Comparison of ENCODE assay signal across 8 cellular contexts in the genomic region with DNA sequence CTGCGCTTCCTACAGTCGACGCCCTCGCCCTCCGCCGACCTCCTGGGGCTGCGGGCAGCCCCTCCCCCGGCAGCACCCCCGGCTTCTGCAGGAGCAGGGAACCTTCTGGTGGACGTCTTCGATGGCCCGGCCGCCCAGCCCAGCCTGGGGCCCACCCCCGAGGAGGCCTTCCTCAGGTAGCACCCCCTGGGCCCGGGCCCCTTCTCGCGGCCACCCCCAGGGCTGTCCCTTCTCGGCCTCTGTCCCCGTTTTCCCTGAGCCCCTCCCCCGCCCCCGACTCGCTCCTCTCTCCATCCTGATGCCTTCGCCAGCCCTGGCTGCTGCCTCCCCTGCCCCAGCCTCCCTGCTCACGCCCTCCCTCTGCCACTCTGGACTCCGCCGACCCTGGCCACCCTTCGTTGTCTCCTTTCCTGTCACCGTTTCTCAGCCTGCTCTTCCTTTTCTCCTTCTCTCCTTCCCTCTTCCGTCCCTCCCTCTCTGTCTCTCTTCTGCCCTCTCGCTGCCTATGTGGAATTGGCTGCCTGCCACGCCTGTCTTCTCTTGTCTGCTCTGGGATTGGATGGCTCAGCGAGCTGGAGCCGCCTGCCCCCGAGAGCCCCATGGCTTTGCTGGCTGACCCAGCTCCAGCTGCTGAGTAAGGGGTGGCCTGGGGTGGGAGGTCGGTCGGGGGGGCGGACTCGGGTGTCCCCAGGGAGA. TPM values are rescaled to one million over a fixed set of nuclear protein-coding genes. Genes with fewer than 3 reads are reported as not detected.
DNase-seq lines count a peak whose midpoint lies in the region; ATAC-seq and TF ChIP-seq lines count a peak whose summit lies in the region.

No MANE protein-coding gene starts in this region.

- H3K4me3 ChIP-seq in BLaER1 treated with 17β-estradiol and CSF1 and Interleukin-3, amounts not matched to agents 10 nM and 100 nM = no peak overlapping the region
- peak overlapping the region in 1 of 3 donors; percentile 26 for H3K4me3 ChIP-seq in thyroid gland (replicated peaks in 1 of 3)

- 46 to 53% methylated on average over 25 to 36 of the region's 38 CpGs for WGBS in thyroid gland, 2 donors

- peak overlapping the region in 9 of 11 experiments; percentile 18 to 62 (median 45); a peak in 15 of 22 replicates for H3K4me2 ChIP-seq in BLaER1 treated with 17β-estradiol and CSF1 and Interleukin-3, amounts not matched to agents 10 nM and 100 nM

- intact Hi-C loops in thyroid gland (cut with DNase I) = loop anchor here (5.0 kb wide), 1 partner anchor 40 kb away; the partner anchor contains the start of gene TSKS

- H4K20me1 ChIP-seq in BLaER1 treated with 17β-estradiol and CSF1 and Interleukin-3, amounts not matched to agents 10 nM and 100 nM = peaks cover 0 to 42% (median 0%) of the 10 kb centered on the region in 11 experiments; a peak in 4 of 22 replicates

- peaks cover 2 to 16% (median 13%) of the 10 kb centered on the region in 10 experiments for H3K4me1 ChIP-seq in BLaER1 treated with 17β-estradiol and CSF1 and Interleukin-3, amounts not matched to agents 10 nM and 100 nM
- H3K4me1 ChIP-seq in thyroid gland = peaks cover 0 to 13% of the 10 kb centered on the region in 2 donors

- H3K36me3 ChIP-seq in BLaER1 treated with 17β-estradiol and CSF1 and Interleukin-3, amounts not matched to agents 10 nM and 100 nM = peaks cover 71 to 92% (median 78%) of the 10 kb centered on the region in 11 experiments
- H3K36me3 ChIP-seq in thyroid gland = peaks cover 37 to 57% of the 10 kb centered on the region in 2 donors

- H3K9ac ChIP-seq in BLaER1 treated with 17β-estradiol and CSF1 and Interleukin-3, amounts not matched to agents 10 nM and 100 nM = peak overlapping the region in 6 of 11 experiments; percentile 3 to 49 (median 16); a peak in 6 of 22 replicates

- no peaks in the 10 kb centered on the region for H3K9me3 ChIP-seq in BLaER1 treated with 17β-estradiol and CSF1 and Interleukin-3, amounts not matched to agents 10 nM and 100 nM (replicated peaks in 1 of 11)
- H3K9me3 ChIP-seq in thyroid gland = no peaks in the 10 kb centered on the region

- DNase-seq in NCI-H226 (peak; percentile 63), left lobe of liver (ENCODE audit: low spot score) (no peak), thyroid gland (peak; percentile 93 to 94), DMS79 treated with DMSO at 0.1 percent for 48 hours (lab: John Stamatoyannopoulos, UW) (no peak), SW 1271 (lab: John Stamatoyannopoulos, UW) (no peak)

- H3K27ac ChIP-seq in BLaER1 treated with 17β-estradiol and CSF1 and Interleukin-3, amounts not matched to agents 10 nM and 100 nM = peak overlapping the region in 4 of 11 experiments; percentile 13 to 48 (median 28); a peak in 5 of 22 replicates
- peak overlapping the region; percentile 65 for H3K27ac ChIP-seq in cingulate gyrus (ENCODE audit: low read depth, low read length)
- H3K27ac ChIP-seq in thyroid gland = peak overlapping the region in 2 of 3 donors; percentile 17 to 35

- peak; percentile 39 for ATAC-seq in left lobe of liver
- no peak for ATAC-seq in GM19328 (IDR thresholded peaks at IDR 0.05; ENCODE audit: unreplicated experiment)

- no peaks in the 10 kb centered on the region for H3K27me3 ChIP-seq in BLaER1 treated with 17β-estradiol and CSF1 and Interleukin-3, amounts not matched to agents 10 nM and 100 nM
- no peaks in the 10 kb centered on the region for H3K27me3 ChIP-seq in thyroid gland

- TF ChIP-seq CTCF in thyroid gland (IDR thresholded peaks at IDR 0.05) = peak in 3 of 6 experiments; percentile 17 to 26 (median 24)

- no peak for TF ChIP-seq POLR2A in thyroid gland (IDR thresholded peaks at IDR 0.05)

RNA-seq across cellular contexts. Expression of gene FUZ, which starts 11.0 kb away (rescaled TPM):
- total RNA-seq in left lobe of liver = 9.3 TPM
- total RNA-seq in thyroid gland = 10 to 100 TPM; 20.1 to 40.1 (median 33.3) TPM

RNA-seq across cellular contexts. Expression of gene MED25, which starts 16.0 kb away (rescaled TPM):
- 16.5 TPM for total RNA-seq in left lobe of liver
- total RNA-seq in thyroid gland = 10 to 100 TPM; 42.6 to 50.2 (median 44.9) TPM

RNA-seq across cellular contexts. Expression of gene AP2A1, which starts 35.3 kb away (rescaled TPM):
- total RNA-seq in left lobe of liver (52.9 TPM), thyroid gland (10 to 100 TPM; 48.4 to 77.6 (median 66.9) TPM)

RNA-seq across cellular contexts. Expression of gene TSKS, which starts 39.0 kb away (rescaled TPM):
- 0.30 TPM for total RNA-seq in left lobe of liver
- under 1 TPM in 2 of 4 donors, not detected in 2; 0.22 to 0.81 TPM for total RNA-seq in thyroid gland

RNA-seq across cellular contexts. Expression of gene PTOV1, which starts 48.8 kb away (rescaled TPM):
- 86.0 TPM for total RNA-seq in left lobe of liver
- 100 to 1,000 TPM in 2 of 4 donors, 10 to 100 TPM in 2; 88.3 to 148 (median 98.9) TPM for total RNA-seq in thyroid gland

Comparison
In these comparisons a context has a peak if more than half of its experiments do, and no peak if none do; other contexts are left out.
1. DNase-seq: peak in NCI-H226 (single experiment) and thyroid gland (2 of 2); none in left lobe of liver (single experiment), DMS79 treated with DMSO at 0.1 percent for 48 hours (single experiment) and SW 1271 (0 of 2).